Comparison of ENCODE assay signal across 33 cellular contexts in genomic region chr17:45190503-45191282, GRCh38. TPM values are rescaled to one million over a fixed set of nuclear protein-coding genes. Genes with fewer than 3 reads are reported as not detected.
DNase-seq lines count a peak whose midpoint lies in the region; ATAC-seq, FAIRE-seq and TF ChIP-seq lines count a peak whose summit lies in the region.
"Had no signal": no experiment of that assay in that cellular context is flagged by ENCODE, and none has a peak within 500 bp of the region (broad histone marks: within the 10 kb centered on the region; RNA-seq: fewer than 3 reads in every experiment).

No MANE protein-coding gene starts in this region.

- H3K27ac ChIP-seq in OCI-LY7 (ENCODE audit: low read depth, low read length, poor library complexity, severe bottlenecking) (no peak overlapping the region), small intestine (ENCODE audit: low read depth in 1 of 2, low read length in 1 of 2) (no peak overlapping the region)
- H3K27ac ChIP-seq: GM23248, left lung, pancreas, sigmoid colon, SJCRH30, transverse colon had no signal

- H3K4me2 ChIP-seq in OCI-LY7 (ENCODE audit: low read length): peak overlapping the region; percentile 27

- no peaks in the 10 kb centered on the region for H3K79me2 ChIP-seq in OCI-LY7 (ENCODE audit: insufficient read depth, low read depth, low read length)

- no peaks in the 10 kb centered on the region for H3K9me2 ChIP-seq in OCI-LY7 (ENCODE audit: insufficient read depth, low read length)

- CTCF ChIA-PET in OCI-LY7 (lab: Charles Lee; ENCODE audit: unreplicated experiment): interaction anchor here (1.3 kb wide), 1 partner anchor 39 kb away, joined by 4 read pairs; no protein-coding TSS in a partner anchor

- 55 to 69% (median 62%) methylated on average over 11 of the region's 11 CpGs for WGBS in small intestine, 3 donors

- H3K36me3 ChIP-seq in OCI-LY7 (ENCODE audit: insufficient read depth, low read length) (no peaks in the 10 kb centered on the region), small intestine (ENCODE audit: control insufficient read depth in 2 of 2, insufficient read depth in 2 of 2, low read length in 2 of 2) (no peaks in the 10 kb centered on the region)
- H3K36me3 ChIP-seq: left lung, pancreas, Peyer's patch, sigmoid colon, SJCRH30, transverse colon had no signal

- no peak for TF ChIP-seq POLR2A in GM12891 (IDR thresholded peaks at IDR 0.05; ENCODE audit: low read depth, low read length)

- no peak for ATAC-seq in left cardiac atrium
- ATAC-seq: activated CD8-positive, alpha-beta T cell treated with anti-CD3 and anti-CD28 coated beads for 36 hours; left lung; stimulated activated naive CD8-positive, alpha-beta T cell treated with anti-CD3 and anti-CD28 coated beads, Interleukin-15, amount 100 ng/mL, for 72 hours; T-cell had no signal

- no peaks in the 10 kb centered on the region for H4K20me1 ChIP-seq in OCI-LY7 (ENCODE audit: insufficient read depth, low read length)

- H3K4me3 ChIP-seq in OCI-LY7 (ENCODE audit: low read depth, low read length, poor library complexity, severe bottlenecking) (no peak overlapping the region), small intestine (ENCODE audit: low read depth in 1 of 2, low read length in 2 of 2) (no peak overlapping the region)
- H3K4me3 ChIP-seq: GM23248, left lung, pancreas, Peyer's patch, sigmoid colon, SJCRH30, transverse colon had no signal

- no peak for DNase-seq in GM12891 (ENCODE audit: insufficient read length, low spot score)
- DNase-seq in OCI-LY7 (ENCODE audit: low spot score): peak; percentile 54
- peak; percentile 65 for DNase-seq in left kidney (ENCODE audit: low read depth, low spot score)
- DNase-seq in small intestine: peak; percentile 53
- no peak for DNase-seq in left cardiac atrium
- no peak for DNase-seq in stimulated activated CD4-positive, alpha-beta T cell treated with anti-CD3 and anti-CD28 coated beads, Interleukin-4, amount 100 ng/mL, for 4 hours
- no peak for DNase-seq in activated effector memory CD4-positive, alpha-beta T cell treated with anti-CD3 and anti-CD28 coated beads, Interleukin-2, amount 50 U/mL, for 16 hours
- no peak for DNase-seq in midbrain (lab: John Stamatoyannopoulos, UW)
- DNase-seq: activated CD4-positive, CD25-positive, alpha-beta regulatory T cell treated with anti-CD3 and anti-CD28 coated beads, Interleukin-2, amount 50 U/mL, for 72 hours; activated CD8-positive, alpha-beta T cell treated with anti-CD3 and anti-CD28 coated beads for 36 hours; activated effector memory CD4-positive, alpha-beta T cell treated with Interleukin-2 at 50 U/mL for 16 hours; activated naive CD8-positive, alpha-beta T cell treated with anti-CD3 and anti-CD28 coated beads, Interleukin-2, amount 10 ng/mL, durations not matched to agents 7 days and 5 days; CD4-positive, alpha-beta T cell; DMS 273 treated with DMSO at 0.1 percent for 48 hours; GDM1; GM23248; Kasumi-1; NCI-H1048; NCI-H2029; nephron progenitor cell; pancreas; Peyer's patch; sigmoid colon; SJCRH30; stimulated activated CD4-positive, alpha-beta T cell treated with anti-CD3 and anti-CD28 coated beads, Interleukin-15, amount 100 ng/mL, for 24 hours; stimulated activated naive CD8-positive, alpha-beta T cell treated with anti-CD3 and anti-CD28 coated beads, Interleukin-15, amount 100 ng/mL, for 72 hours; T-cell; transverse colon had no signal

- no TSS peak for BruUV-seq in OCI-LY7 (replicated peaks; lab: Mats Ljungman, UMichigan)

- no peak overlapping the region for H2AFZ ChIP-seq in OCI-LY7 (ENCODE audit: low read length)
- H2AFZ ChIP-seq: GM23248 had no signal

- H3K27me3 ChIP-seq in small intestine (ENCODE audit: control insufficient read depth in 2 of 2, insufficient read depth in 2 of 2, low read length in 2 of 2): no peaks in the 10 kb centered on the region
- H3K27me3 ChIP-seq: left lung, pancreas, Peyer's patch, sigmoid colon, SJCRH30, transverse colon had no signal

- no peaks in the 10 kb centered on the region for H3K9me3 ChIP-seq in OCI-LY7 (ENCODE audit: low read length)
- no peaks in the 10 kb centered on the region for H3K9me3 ChIP-seq in small intestine (ENCODE audit: control insufficient read depth, low read depth)
- H3K9me3 ChIP-seq: left lung, pancreas, Peyer's patch, sigmoid colon, SJCRH30, transverse colon had no signal

- FAIRE-seq in GM12891 (lab: Jason Lieb, UNC) (peak; percentile 78), small intestine (lab: Jason Lieb, UNC) (no peak)
- FAIRE-seq: astrocyte, endothelial cell of umbilical vein, GM18507, pancreas, TTC549 had no signal

- TF ChIP-seq CTCF in OCI-LY7 (conservative IDR thresholded peaks at IDR 0.05; ENCODE audit: low read length): no peak

- POLR2A ChIA-PET in OCI-LY7 (lab: Charles Lee): interaction anchor here (1.1 kb wide), 1 partner anchor 29 kb away, joined by 3 read pairs; the partner anchor contains the start of gene HEXIM2

- H3K4me1 ChIP-seq in OCI-LY7 (ENCODE audit: insufficient read depth, low read length, poor library complexity, severe bottlenecking) (peaks cover 12% of the 10 kb centered on the region), small intestine (ENCODE audit: control insufficient read depth in 2 of 2, insufficient read depth in 1 of 2, low read depth in 1 of 2, low read length in 1 of 2) (peaks cover 0 to 3% of the 10 kb centered on the region in 2 donors)
- H3K4me1 ChIP-seq: left lung, pancreas, Peyer's patch, sigmoid colon, SJCRH30, transverse colon had no signal

- intact Hi-C loops in OCI-LY7 (cut with micrococcal nuclease; ENCODE audit: unreplicated experiment) (no loop called here), left cardiac atrium (cut with DNase I) (no loop called here)

TF ChIP-seq in GM12891, 5 proteins besides CTCF, POLR2A, EP300 and RAD21:
- TF ChIP-seq POU2F2 (IDR thresholded peaks at IDR 0.05; ENCODE audit: low read depth, low read length) (no peak), TAF1 (IDR thresholded peaks at IDR 0.05; ENCODE audit: low read depth, low read length) (no peak), POLR2AphosphoS5 (IDR thresholded peaks at IDR 0.05; ENCODE audit: low read depth, low read length) (no peak), SPI1 (IDR thresholded peaks at IDR 0.05; ENCODE audit: low read depth, low read length) (no peak)

RNA-seq across cellular contexts. Expression of gene HEXIM2, which starts 29.0 kb away (rescaled TPM):
- 8.7 TPM for polyA plus RNA-seq in GM12891 (2012; ENCODE audit: low read depth, missing spikeins)
- total RNA-seq in OCI-LY7 (2014; rRNA removed; shearing (Covaris generic)): 8.6 and 9.3 TPM in 2 replicates
- 9.7 and 11.1 TPM in 2 replicates for total RNA-seq in OCI-LY7 (2022)
- polyA plus RNA-seq in small intestine: 10 to 100 TPM; 11.2 to 13.3 (median 13.0) TPM
- total RNA-seq in left cardiac atrium: 1 to 10 TPM; 4.2 to 4.4 TPM

RNA-seq across cellular contexts. Expression of gene FMNL1, which starts 31.0 kb away (rescaled TPM):
- polyA plus RNA-seq in GM12891 (2012; ENCODE audit: low read depth, missing spikeins): 49.2 TPM
- 44.8 and 55.1 TPM in 2 replicates for total RNA-seq in OCI-LY7 (2014; rRNA removed; shearing (Covaris generic))
- total RNA-seq in OCI-LY7 (2022): 133 and 159 TPM in 2 replicates
- 10 to 100 TPM in 1 of 3 donors, 1 to 10 TPM in 2; 3.1 to 15.4 (median 8.3) TPM for polyA plus RNA-seq in small intestine
- 10 to 100 TPM; 16.6 to 18.6 TPM for total RNA-seq in left cardiac atrium

RNA-seq across cellular contexts. Expression of gene HEXIM1, which starts 42.4 kb away (rescaled TPM):
- polyA plus RNA-seq in GM12891 (2012; ENCODE audit: low read depth, missing spikeins): 21.4 TPM
- 12.1 and 13.9 TPM in 2 replicates for total RNA-seq in OCI-LY7 (2014; rRNA removed; shearing (Covaris generic))
- 16.4 and 17.2 TPM in 2 replicates for total RNA-seq in OCI-LY7 (2022)
- 10 to 100 TPM; 17.5 to 51.7 (median 46.5) TPM for polyA plus RNA-seq in small intestine
- 10 to 100 TPM; 27.8 to 31.7 TPM for total RNA-seq in left cardiac atrium

RNA-seq across cellular contexts. Expression of gene ACBD4, which starts 55.2 kb away (rescaled TPM):
- polyA plus RNA-seq in GM12891 (2012; ENCODE audit: low read depth, missing spikeins): 8.1 TPM
- total RNA-seq in OCI-LY7 (2014; rRNA removed; shearing (Covaris generic)): 14.6 and 14.8 TPM in 2 replicates
- total RNA-seq in OCI-LY7 (2022) (22.2 and 24.0 TPM in 2 replicates), left cardiac atrium (1 to 10 TPM; 8.4 to 8.7 TPM)
- polyA plus RNA-seq in small intestine: 100 to 1,000 TPM in 2 of 3 donors, 10 to 100 TPM in 1; 21.1 to 184 (median 165) TPM

RNA-seq across cellular contexts. Expression of gene PLCD3, which starts 58.4 kb away (rescaled TPM):
- 0.53 TPM for polyA plus RNA-seq in GM12891 (2012; ENCODE audit: low read depth, missing spikeins)
- 1.4 and 3.6 TPM in 2 replicates for total RNA-seq in OCI-LY7 (2014; rRNA removed; shearing (Covaris generic))
- 1.7 and 4.6 TPM in 2 replicates for total RNA-seq in OCI-LY7 (2022)
- 10 to 100 TPM in 2 of 3 donors, 1 to 10 TPM in 1; 7.8 to 11.9 (median 10.5) TPM for polyA plus RNA-seq in small intestine
- 100 to 1,000 TPM in 1 of 2 donors, 10 to 100 TPM in 1; 92.1 to 132 TPM for total RNA-seq in left cardiac atrium

Comparison
In these comparisons a context has a peak if more than half of its experiments do, and no peak if none do; other contexts are left out.
1. DNase-seq: peak in OCI-LY7 (single experiment), left kidney (single experiment) and small intestine (single experiment); none in GM12891 (single experiment), left cardiac atrium (single experiment), stimulated activated CD4-positive, alpha-beta T cell treated with anti-CD3 and anti-CD28 coated beads, Interleukin-4, amount 100 ng/mL, for 4 hours (0 of 2), activated effector memory CD4-positive, alpha-beta T cell treated with anti-CD3 and anti-CD28 coated beads, Interleukin-2, amount 50 U/mL, for 16 hours (single experiment) and midbrain (single experiment).